Comparison of ENCODE assay signal across 8 cellular contexts in genomic region chr2:47783491-47784330, GRCh38. TPM values are rescaled to one million over a fixed set of nuclear protein-coding genes. Genes with fewer than 3 reads are reported as not detected.
DNase-seq lines count a peak whose midpoint lies in the region; ATAC-seq and TF ChIP-seq lines count a peak whose summit lies in the region.

No MANE protein-coding gene starts in this region.

- peaks cover 3% of the 10 kb centered on the region for H3K9me3 Mint-ChIP-seq in mesothelial cell of epicardium

- H3K9me3 ChIP-seq in endocrine pancreas (ENCODE audit: control insufficient read depth, low read length) = no peaks in the 10 kb centered on the region

- H3K4me1 Mint-ChIP-seq in mesothelial cell of epicardium = peaks cover 12% of the 10 kb centered on the region

- ATAC-seq in GM19372 (IDR thresholded peaks at IDR 0.05; ENCODE audit: low read depth, unreplicated experiment) (peak; percentile 24), HG03520 (IDR thresholded peaks at IDR 0.05; ENCODE audit: unreplicated experiment) (peak; percentile 22)

- H3K9ac ChIP-seq in endocrine pancreas (ENCODE audit: control insufficient read depth, insufficient read depth, low read length) = no peak overlapping the region

- H3K4me3 ChIP-seq in endocrine pancreas (ENCODE audit: control insufficient read depth, insufficient read depth, low read length) = peak overlapping the region; percentile 55

- H3K36me3 ChIP-seq in endocrine pancreas (ENCODE audit: control insufficient read depth, insufficient read depth, low read length) = no peaks in the 10 kb centered on the region

- DNase-seq in C1 segment of cervical spinal cord (lab: John Stamatoyannopoulos, UW) = peak in 13 of 14 donors; percentile 38 to 79 (median 52)
- DNase-seq in NCI-H82 (lab: John Stamatoyannopoulos, UW) = peak; percentile 93
- DNase-seq in activated CD8-positive, alpha-beta memory T cell treated with anti-CD3 and anti-CD28 coated beads for 48 hours (ENCODE audit: low read depth in 2 of 3, low spot score in 2 of 3) = peak; percentile 27 to 47 (median 39)
- DNase-seq in mesothelial cell of epicardium (ENCODE audit: low spot score in 2 of 2, unreplicated experiment in 2 of 2) = peak; percentile 79 to 80
- DNase-seq in stimulated activated CD8-positive, alpha-beta memory T cell treated with anti-CD3 and anti-CD28 coated beads, Interleukin-15, amount 100 ng/mL, for 48 hours (ENCODE audit: low read depth in 2 of 2) = peak; percentile 42 to 49

- no peak for TF ChIP-seq CTCF in mesothelial cell of epicardium (IDR thresholded peaks at IDR 0.05; ENCODE audit: unreplicated experiment)

- H3K27me3 Mint-ChIP-seq in mesothelial cell of epicardium (ENCODE audit: low read depth) = no peaks in the 10 kb centered on the region

- H3K4me1 ChIP-seq in endocrine pancreas (ENCODE audit: control insufficient read depth, insufficient read depth, low read length) = no peaks in the 10 kb centered on the region

- H3K27ac Mint-ChIP-seq in mesothelial cell of epicardium = peak overlapping the region; percentile 97

- peak overlapping the region; percentile 85 for H3K4me3 Mint-ChIP-seq in mesothelial cell of epicardium

- no peaks in the 10 kb centered on the region for H3K27me3 ChIP-seq in endocrine pancreas (ENCODE audit: control insufficient read depth, insufficient read depth, low read length)

- peaks cover 10% of the 10 kb centered on the region for H3K36me3 Mint-ChIP-seq in mesothelial cell of epicardium

RNA-seq across cellular contexts. Expression of gene MSH6, which starts 0.8 kb away (rescaled TPM):
- 129 to 140 TPM (median 132 TPM) in 3 replicates for total RNA-seq in mesothelial cell of epicardium

Comparison
In these comparisons a context has a peak if more than half of its experiments do, and no peak if none do; other contexts are left out.
1. Peak in every context shown above with its lines: DNase-seq, ATAC-seq and H3K4me3 ChIP-seq.
2. DNase-seq: peak in every context shown above with its lines; median percentile 93 in NCI-H82; 80 in mesothelial cell of epicardium; 52 in C1 segment of cervical spinal cord; 46 in stimulated activated CD8-positive, alpha-beta memory T cell treated with anti-CD3 and anti-CD28 coated beads, Interleukin-15, amount 100 ng/mL, for 48 hours; 39 in activated CD8-positive, alpha-beta memory T cell treated with anti-CD3 and anti-CD28 coated beads for 48 hours.